In genomic region chr3:194685723-194686413, GRCh38 we compare ENCODE assay signal across 1 cellular context.
A peak's percentile ranks its signal among the peaks of the same experiment; 100 is the strongest.
TF ChIP-seq lines count a peak whose summit lies in the region.

Gene FAM43A (plus strand): TSS chr3:194685883. CDS start chr3:194686827, 944 bp downstream.

TF ChIP-seq in HepG2, 621 proteins besides CTCF, POLR2A, EP300 and RAD21 (continued from another document and continues in another):
- TF ChIP-seq POGZ (CRISPR knock-in tag; IDR thresholded peaks at IDR 0.05): no peak
- TF ChIP-seq ZNF143 (CRISPR knock-in tag; IDR thresholded peaks at IDR 0.05): no peak
- no peak for TF ChIP-seq DNMT1 (CRISPR knock-in tag; IDR thresholded peaks at IDR 0.05)
- no peak for TF ChIP-seq MNT (IDR thresholded peaks at IDR 0.05)
- TF ChIP-seq ZNF503 (CRISPR knock-in tag; IDR thresholded peaks at IDR 0.05): peak; percentile 66; the same call in 1 of the 2 replicates
- 0 out of 2 replicates have a peak, but pooled peaks have one; percentile 27 for TF ChIP-seq ZMYM4 (CRISPR knock-in tag; IDR thresholded peaks at IDR 0.05)
- TF ChIP-seq IRF9 (CRISPR knock-in tag; IDR thresholded peaks at IDR 0.05; ENCODE audit: borderline replicate concordance): no peak
- no peak for TF ChIP-seq ZNF775 (CRISPR knock-in tag; IDR thresholded peaks at IDR 0.05; ENCODE audit: borderline replicate concordance)
- no peak for TF ChIP-seq ZBTB20 (CRISPR knock-in tag; IDR thresholded peaks at IDR 0.05; ENCODE audit: borderline replicate concordance, low read depth)
- TF ChIP-seq TFE3 (CRISPR knock-in tag; IDR thresholded peaks at IDR 0.05): 0 out of 2 replicates have a peak, but pooled peaks have one; percentile 17
- TF ChIP-seq PHB2 (IDR thresholded peaks at IDR 0.05; ENCODE audit: partially characterized antibody): no peak
- peak; percentile 61; the same call in 1 of the 2 replicates for TF ChIP-seq KAT8 (CRISPR knock-in tag; IDR thresholded peaks at IDR 0.05)
- no peak for TF ChIP-seq ATF7-NPFF (CRISPR knock-in tag; IDR thresholded peaks at IDR 0.05; ENCODE audit: low read depth)
- TF ChIP-seq GLMP (CRISPR knock-in tag; IDR thresholded peaks at IDR 0.05; ENCODE audit: borderline replicate concordance): no peak
- no peak for TF ChIP-seq DNMT3B (CRISPR knock-in tag; conservative IDR thresholded peaks at IDR 0.05)
- TF ChIP-seq ZNF3 (CRISPR knock-in tag; IDR thresholded peaks at IDR 0.05): no peak
- TF ChIP-seq SALL2 (CRISPR knock-in tag; IDR thresholded peaks at IDR 0.05): peak; percentile 86
- TF ChIP-seq ZFX (CRISPR knock-in tag; IDR thresholded peaks at IDR 0.05; ENCODE audit: low read depth): peak; percentile 48
- 0 out of 2 replicates have a peak, but pooled peaks have one; percentile 27 for TF ChIP-seq BORCS8-MEF2B (CRISPR knock-in tag; IDR thresholded peaks at IDR 0.05)
- TF ChIP-seq USF2 (IDR thresholded peaks at IDR 0.05; ENCODE audit: low read depth, low read length): no peak
- TF ChIP-seq USF2 (CRISPR knock-in tag; IDR thresholded peaks at IDR 0.05; ENCODE audit: borderline replicate concordance): no peak
- TF ChIP-seq FOXO1 (CRISPR knock-in tag; IDR thresholded peaks at IDR 0.05): no peak; the same call in 1 of the 2 replicates
- no peak for TF ChIP-seq KLF9 (CRISPR knock-in tag; IDR thresholded peaks at IDR 0.05; ENCODE audit: low read depth)
- no peak for TF ChIP-seq TAF15 (IDR thresholded peaks at IDR 0.05; ENCODE audit: low read depth, low read length, poor library complexity, severe bottlenecking)
- TF ChIP-seq NCOA2 (CRISPR knock-in tag; IDR thresholded peaks at IDR 0.05): peak; percentile 43
- no peak for TF ChIP-seq TCF7 (IDR thresholded peaks at IDR 0.05; ENCODE audit: low read depth)
- no peak for TF ChIP-seq ARNTL (CRISPR knock-in tag; IDR thresholded peaks at IDR 0.05)
- TF ChIP-seq FOXK2 (IDR thresholded peaks at IDR 0.05): 0 out of 2 replicates have a peak, but pooled peaks have one; percentile 27
- peak; percentile 98 for TF ChIP-seq UBTF (CRISPR knock-in tag; IDR thresholded peaks at IDR 0.05)
- no peak for TF ChIP-seq ADNP (CRISPR knock-in tag; IDR thresholded peaks at IDR 0.05)
- TF ChIP-seq ZNF768 (CRISPR knock-in tag; IDR thresholded peaks at IDR 0.05): peak; percentile 62; the same call in 1 of the 2 replicates
- TF ChIP-seq ZNF790 (CRISPR knock-in tag; IDR thresholded peaks at IDR 0.05; ENCODE audit: borderline replicate concordance): no peak
- TF ChIP-seq MYPOP (CRISPR knock-in tag; IDR thresholded peaks at IDR 0.05): no peak
- TF ChIP-seq ZNF276 (CRISPR knock-in tag; IDR thresholded peaks at IDR 0.05; ENCODE audit: low read depth): no peak
- TF ChIP-seq ZNF18 (CRISPR knock-in tag; IDR thresholded peaks at IDR 0.05; ENCODE audit: insufficient replicate concordance): peak; percentile 26
- no peak for TF ChIP-seq HOXA9 (CRISPR knock-in tag; IDR thresholded peaks at IDR 0.05; ENCODE audit: borderline replicate concordance)
- TF ChIP-seq ZFP37 (CRISPR knock-in tag; IDR thresholded peaks at IDR 0.05; ENCODE audit: borderline replicate concordance): no peak
- TF ChIP-seq NFE2 (CRISPR knock-in tag; IDR thresholded peaks at IDR 0.05): no peak
- TF ChIP-seq ZNF367 (CRISPR knock-in tag; IDR thresholded peaks at IDR 0.05; ENCODE audit: borderline replicate concordance): no peak
- no peak for TF ChIP-seq GMEB1 (CRISPR knock-in tag; IDR thresholded peaks at IDR 0.05; ENCODE audit: borderline replicate concordance)
